In the genomic region with DNA sequence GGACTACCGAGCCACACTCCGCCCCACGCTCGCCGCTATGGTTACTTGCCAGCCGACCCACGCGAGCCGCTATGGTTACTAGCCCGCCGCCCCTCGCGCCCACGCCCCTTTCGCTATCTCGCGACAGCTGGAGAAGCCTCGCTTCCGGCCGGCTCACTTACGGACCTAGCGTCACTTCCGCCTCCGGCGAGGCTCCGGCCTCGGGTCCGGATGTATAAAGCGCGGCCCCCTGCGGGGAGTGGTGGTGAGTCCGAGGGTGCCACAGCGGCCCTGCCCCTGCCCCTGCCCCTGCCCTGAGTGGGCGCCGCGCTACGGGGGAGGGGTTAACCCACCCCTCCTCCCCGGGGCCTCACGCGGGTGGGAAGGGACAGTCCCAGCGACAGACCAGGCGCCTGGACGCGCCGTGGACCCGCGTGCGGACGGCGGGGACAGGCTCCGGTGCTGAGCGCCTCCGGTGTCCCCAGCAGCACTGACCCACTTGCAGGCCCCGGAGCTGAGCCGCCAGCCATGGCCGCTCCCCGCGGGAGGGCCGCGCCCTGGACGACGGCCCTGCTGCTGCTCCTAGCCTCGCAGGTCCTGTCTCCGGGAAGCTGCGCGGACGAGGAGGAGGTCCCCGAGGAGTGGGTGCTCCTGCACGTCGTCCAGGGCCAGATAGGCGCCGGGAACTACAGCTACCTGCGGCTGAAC, we compare ENCODE assay signal across 8 cellular contexts. TPM values are rescaled to one million over a fixed set of nuclear protein-coding genes. Genes with fewer than 3 reads are reported as not detected.
DNase-seq lines count a peak whose midpoint lies in the region; ATAC-seq and TF ChIP-seq lines count a peak whose summit lies in the region.

A gene (plus strand): TSS at position 174 of the 687 bp plus-strand sequence. CDS start 334 bp downstream, at position 508.
A gene (minus strand): TSS at position 77 of the 687 bp plus-strand sequence. CDS start 13,024 bp downstream, outside the sequence.

- no peaks in the 10 kb centered on the region for H3K27me3 Mint-ChIP-seq in activated naive CD4-positive, alpha-beta T cell treated with anti-CD3 and anti-CD28 coated beads, Interleukin-2, amount 50 U/mL, for 24 hours

- peak within 1 kb of the TSS; percentile 84 to 88 for H3K27ac ChIP-seq in SK-N-SH (ENCODE audit: low read depth in 2 of 2, low read length in 1 of 2)
- H3K27ac ChIP-seq in testis: peak within 1 kb of the TSS; percentile 92

- H3K4me1 Mint-ChIP-seq in activated naive CD4-positive, alpha-beta T cell treated with anti-CD3 and anti-CD28 coated beads, Interleukin-2, amount 50 U/mL, for 24 hours: peaks cover 56% of the 10 kb centered on the region

- peaks cover 12% of the 10 kb centered on the region for H3K36me3 Mint-ChIP-seq in activated naive CD4-positive, alpha-beta T cell treated with anti-CD3 and anti-CD28 coated beads, Interleukin-2, amount 50 U/mL, for 24 hours

- peak within 1 kb of the TSS; percentile 70 for H3K4me2 ChIP-seq in SK-N-SH

- H3K9me3 ChIP-seq in SK-N-SH (no peaks in the 10 kb centered on the region), testis (no peaks in the 10 kb centered on the region)

- TF ChIP-seq RAD21 in SK-N-SH (IDR thresholded peaks at IDR 0.05; ENCODE audit: low read length): no peak

- TF ChIP-seq EP300 in SK-N-SH (IDR thresholded peaks at IDR 0.05; ENCODE audit: borderline replicate concordance in 1 of 2, low read depth in 1 of 2, low read length in 1 of 2): no peak; a peak in 1 of 4 replicates

- no peaks in the 10 kb centered on the region for H3K9me2 ChIP-seq in SK-N-SH

- H3K36me3 ChIP-seq in GM06990 (ENCODE audit: control insufficient read depth, insufficient read depth, low read length): no peaks in the 10 kb centered on the region; the same call in 1 of the 2 replicates
- H3K36me3 ChIP-seq in SK-N-SH (replicated peaks in 1 of 2; ENCODE audit: control insufficient read depth in 1 of 2, insufficient read depth in 2 of 2, low read length in 1 of 2): peaks cover 29 to 40% of the 10 kb centered on the region in 2 experiments
- no peaks in the 10 kb centered on the region for H3K36me3 ChIP-seq in testis (ENCODE audit: low read depth, missing control alignments)

- H4K20me1 ChIP-seq in SK-N-SH (ENCODE audit: insufficient read depth): peaks cover 4% of the 10 kb centered on the region; the same call in 1 of the 2 replicates

- peak within 1 kb of the TSS; percentile 48 for H2AFZ ChIP-seq in SK-N-SH (ENCODE audit: low read depth)

- H3K4me3 ChIP-seq in GM06990 (replicated peaks; ENCODE audit: low read depth, low read length): peak within 1 kb of the TSS; percentile 92
- H3K4me3 ChIP-seq in SK-N-SH (ENCODE audit: low read depth in 2 of 2, low read length in 1 of 2): peak within 1 kb of the TSS; percentile 95 to 98
- H3K4me3 ChIP-seq in testis: peak within 1 kb of the TSS; percentile 89 to 97

- peaks cover 6% of the 10 kb centered on the region for H3F3A ChIP-seq in SK-N-SH (replicated peaks; ENCODE audit: insufficient read depth)

- H3K9ac ChIP-seq in SK-N-SH: peak within 1 kb of the TSS; percentile 94

- ATAC-seq in HG02571 (IDR thresholded peaks at IDR 0.05; ENCODE audit: unreplicated experiment) (peak; percentile 88), omental fat pad (ENCODE audit: low FRiP score) (peak; percentile 97)

- CTCF ChIA-PET in SK-N-SH (lab: Yijun Ruan, JAX): interaction anchor here (0.6 to 3.7 kb wide), 7 partner anchors 9 to 308 kb away, joined by 3 to 18 read pairs (median 4); no protein-coding TSS in a partner anchor

- DNase-seq in GM06990 (ENCODE audit: extremely low read depth, insufficient read length) (peak; percentile 97), NCI-H1048 (lab: John Stamatoyannopoulos, UW) (peak; percentile 97), SK-N-SH (peak; percentile 97), glomerular endothelial cell (ENCODE audit: extremely low read depth, low read depth, low spot score) (peak; percentile 73), omental fat pad (ENCODE audit: low spot score) (peak; percentile 91), testis (peak; percentile 98)

- intact Hi-C loops in testis (cut with DNase I; ENCODE audit: low total_unique reads): no loop called here

- peaks cover 65% of the 10 kb centered on the region for H3K79me2 ChIP-seq in SK-N-SH (ENCODE audit: insufficient read depth)

- 2% methylated on average over 10 of the region's 73 CpGs for WGBS in SK-N-SH (ENCODE audit: low lambda C conversion rate)
- 0 to 1% methylated on average over 5 to 48 of the region's 73 CpGs for WGBS in testis, 2 donors

- POLR2A ChIA-PET in SK-N-SH (lab: Yijun Ruan, JAX): interaction anchor here (0.7 to 2.3 kb wide), 7 partner anchors 9 to 67 kb away, joined by 3 to 14 read pairs (median 5); a partner anchor contains a TSS

- H3K27me3 ChIP-seq in GM06990 (replicated peaks; ENCODE audit: control insufficient read depth, insufficient read depth, low read length): no peaks in the 10 kb centered on the region
- no peaks in the 10 kb centered on the region for H3K27me3 ChIP-seq in SK-N-SH (ENCODE audit: insufficient read depth)
- H3K27me3 ChIP-seq in testis: no peaks in the 10 kb centered on the region

- peaks cover 12 to 28% of the 10 kb centered on the region in 2 experiments; a peak in 3 of 4 replicates for H3K4me1 ChIP-seq in SK-N-SH (ENCODE audit: control insufficient read depth in 1 of 2, insufficient read depth in 2 of 2, low read depth in 1 of 2, low read length in 1 of 2)
- peaks cover 8% of the 10 kb centered on the region for H3K4me1 ChIP-seq in testis

- H3K27ac Mint-ChIP-seq in activated naive CD4-positive, alpha-beta T cell treated with anti-CD3 and anti-CD28 coated beads, Interleukin-2, amount 50 U/mL, for 24 hours: peak within 1 kb of the TSS; percentile 91

- no peaks in the 10 kb centered on the region for H3K9me3 Mint-ChIP-seq in activated naive CD4-positive, alpha-beta T cell treated with anti-CD3 and anti-CD28 coated beads, Interleukin-2, amount 50 U/mL, for 24 hours

- TF ChIP-seq POLR2A in testis (IDR thresholded peaks at IDR 0.05): peak; percentile 82

- TF ChIP-seq CTCF in GM06990 (IDR thresholded peaks at IDR 0.05; ENCODE audit: insufficient read depth, low read length, poor library complexity, severe bottlenecking) (peak; percentile 17), SK-N-SH (IDR thresholded peaks at IDR 0.05) (0 out of 2 replicates have a peak, but pooled peaks have one; percentile 7), omental fat pad (IDR thresholded peaks at IDR 0.05) (no peak), testis (IDR thresholded peaks at IDR 0.05) (peak in 2 of 3 experiments; percentile 5 to 16)

- peak within 1 kb of the TSS; percentile 92 for H3K4me3 Mint-ChIP-seq in activated naive CD4-positive, alpha-beta T cell treated with anti-CD3 and anti-CD28 coated beads, Interleukin-2, amount 50 U/mL, for 24 hours

TF ChIP-seq in SK-N-SH, 30 proteins besides CTCF, POLR2A, EP300 and RAD21 (continues in another document):
- TF ChIP-seq, protein P1, sequence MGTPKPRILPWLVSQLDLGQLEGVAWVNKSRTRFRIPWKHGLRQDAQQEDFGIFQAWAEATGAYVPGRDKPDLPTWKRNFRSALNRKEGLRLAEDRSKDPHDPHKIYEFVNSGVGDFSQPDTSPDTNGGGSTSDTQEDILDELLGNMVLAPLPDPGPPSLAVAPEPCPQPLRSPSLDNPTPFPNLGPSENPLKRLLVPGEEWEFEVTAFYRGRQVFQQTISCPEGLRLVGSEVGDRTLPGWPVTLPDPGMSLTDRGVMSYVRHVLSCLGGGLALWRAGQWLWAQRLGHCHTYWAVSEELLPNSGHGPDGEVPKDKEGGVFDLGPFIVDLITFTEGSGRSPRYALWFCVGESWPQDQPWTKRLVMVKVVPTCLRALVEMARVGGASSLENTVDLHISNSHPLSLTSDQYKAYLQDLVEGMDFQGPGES (IDR thresholded peaks at IDR 0.05; ENCODE audit: low read depth, low read length): no peak
- TF ChIP-seq YY1 (IDR thresholded peaks at IDR 0.05; ENCODE audit: low read depth) (no peak), NFIC (IDR thresholded peaks at IDR 0.05; ENCODE audit: borderline replicate concordance) (no peak), RXRA (IDR thresholded peaks at IDR 0.05; ENCODE audit: borderline replicate concordance, low read depth) (no peak), TEAD4 (IDR thresholded peaks at IDR 0.05; ENCODE audit: borderline replicate concordance, insufficient read depth) (no peak)
- TF ChIP-seq, protein P2, sequence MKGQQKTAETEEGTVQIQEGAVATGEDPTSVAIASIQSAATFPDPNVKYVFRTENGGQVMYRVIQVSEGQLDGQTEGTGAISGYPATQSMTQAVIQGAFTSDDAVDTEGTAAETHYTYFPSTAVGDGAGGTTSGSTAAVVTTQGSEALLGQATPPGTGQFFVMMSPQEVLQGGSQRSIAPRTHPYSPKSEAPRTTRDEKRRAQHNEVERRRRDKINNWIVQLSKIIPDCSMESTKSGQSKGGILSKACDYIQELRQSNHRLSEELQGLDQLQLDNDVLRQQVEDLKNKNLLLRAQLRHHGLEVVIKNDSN (IDR thresholded peaks at IDR 0.05; ENCODE audit: borderline replicate concordance, low read depth): no peak

RNA-seq across cellular contexts. Expression of the first gene that starts in this region (rescaled TPM):
- polyA plus RNA-seq in SK-N-SH (2012; rRNA removed) (10.1 and 12.7 TPM in 2 replicates), testis (ENCODE audit: insufficient read depth, low read depth, low replicate concordance) (16.9 TPM)
- polyA plus RNA-seq in SK-N-SH (2012; cell fraction: cytosol; rRNA removed): 18.7 and 21.5 TPM in 2 replicates
- 5.4 and 5.7 TPM in 2 replicates for polyA plus RNA-seq in SK-N-SH (2012; cell fraction: nucleus; rRNA removed)
- total RNA-seq in glomerular endothelial cell (33.2 and 41.0 TPM in 2 replicates), omental fat pad (10 to 100 TPM; 41.2 to 45.0 (median 43.0) TPM), testis (10 to 100 TPM; 24.0 to 29.9 TPM)

RNA-seq across cellular contexts. Expression of the second gene that starts in this region (rescaled TPM):
- 55.6 and 58.6 TPM in 2 replicates for polyA plus RNA-seq in SK-N-SH (2012; rRNA removed)
- polyA plus RNA-seq in SK-N-SH (2012; cell fraction: cytosol; rRNA removed): 11.4 and 15.7 TPM in 2 replicates
- 420 and 490 TPM in 2 replicates for polyA plus RNA-seq in SK-N-SH (2012; cell fraction: nucleus; rRNA removed)
- 24.0 and 70.6 TPM in 2 replicates for total RNA-seq in glomerular endothelial cell
- total RNA-seq in omental fat pad: 10 to 100 TPM; 18.9 to 35.9 (median 21.7) TPM
- 100 to 1,000 TPM in 1 of 2 donors, 10 to 100 TPM in 1; 84.0 to 101 TPM for total RNA-seq in testis
- 32.8 TPM for polyA plus RNA-seq in testis (ENCODE audit: insufficient read depth, low read depth, low replicate concordance)

Comparison
In these comparisons a context has a peak if more than half of its experiments do, and no peak if none do; other contexts are left out.
1. Peak in every context shown above with its lines: DNase-seq, ATAC-seq, H3K4me3 ChIP-seq and H3K27ac ChIP-seq.
2. CTCF ChIP-seq: peak in GM06990 (single experiment), SK-N-SH (single experiment) and testis (2 of 3); none in omental fat pad (0 of 3).